ENCODE assay signal across 18 cellular contexts in genomic region chr10:130998642-130999041, GRCh38.
DNase-seq lines count a peak whose midpoint lies in the region; ATAC-seq and TF ChIP-seq lines count a peak whose summit lies in the region.
"Had no signal": no experiment of that assay in that cellular context is flagged by ENCODE, and none has a peak within 500 bp of the region (broad histone marks: within the 10 kb centered on the region; RNA-seq: fewer than 3 reads in every experiment).

No MANE protein-coding gene starts in this region.

- H3K4me3 ChIP-seq in BLaER1 (0 out of 2 replicates have a peak overlapping the region, but pooled peaks have one; percentile 11), esophagus muscularis mucosa (no peak overlapping the region), PC-3 (ENCODE audit: low read length) (no peak overlapping the region)
- H3K4me3 ChIP-seq: GM12878, GM23248 had no signal

- H3K9me3 ChIP-seq in BLaER1 (peaks cover 7% of the 10 kb centered on the region), H9 (ENCODE audit: control insufficient read depth, low read depth, low read length) (no peaks in the 10 kb centered on the region), esophagus muscularis mucosa (peaks cover 0 to 4% (median 0%) of the 10 kb centered on the region in 4 donors), PC-3 (ENCODE audit: low read length) (no peaks in the 10 kb centered on the region)
- H3K9me3 ChIP-seq: BE2C had no signal

- no peak for TF ChIP-seq EP300 in esophagus muscularis mucosa (IDR thresholded peaks at IDR 0.05)

- H3F3A ChIP-seq in PC-3 (ENCODE audit: low read length, unreplicated experiment): no peaks in the 10 kb centered on the region

- H3K27me3 ChIP-seq in BLaER1 (peaks cover 24% of the 10 kb centered on the region), H9 (ENCODE audit: insufficient read depth, low read length) (no peaks in the 10 kb centered on the region), esophagus muscularis mucosa (peaks cover 0 to 32% (median 0%) of the 10 kb centered on the region in 4 donors), PC-3 (ENCODE audit: low read length) (no peaks in the 10 kb centered on the region)
- H3K27me3 ChIP-seq: BE2C had no signal

- WGBS in H9 (ENCODE audit: extremely low coverage, insufficient read length, low lambda C conversion rate): no CpG with 5 or more reads among the region's 10 CpGs
- 98% methylated on average over 5 of the region's 10 CpGs for WGBS in esophagus muscularis mucosa

- no peak overlapping the region for H4K8ac ChIP-seq in H9 (replicated peaks; ENCODE audit: insufficient read length, low read depth, low read length)

- H3K36me3 ChIP-seq in BLaER1 (no peaks in the 10 kb centered on the region), esophagus muscularis mucosa (no peaks in the 10 kb centered on the region), PC-3 (ENCODE audit: low read depth, low read length) (no peaks in the 10 kb centered on the region)
- H3K36me3 ChIP-seq: BE2C had no signal

- no peaks in the 10 kb centered on the region for H3K23me2 ChIP-seq in H9 (ENCODE audit: insufficient read length, low read depth, low read length, poor library complexity, severe bottlenecking)

- H3K79me1 ChIP-seq in H9 (ENCODE audit: insufficient read depth, low read depth, low read length, poor library complexity, severe bottlenecking): no peaks in the 10 kb centered on the region

- H3K79me2 ChIP-seq in H9 (ENCODE audit: insufficient read depth, low read length) (no peaks in the 10 kb centered on the region), PC-3 (ENCODE audit: low read length) (no peaks in the 10 kb centered on the region)

- peaks cover 49 to 60% of the 10 kb centered on the region in 2 experiments for H3K4me1 Mint-ChIP-seq in H9
- H3K4me1 Mint-ChIP-seq: CD14-positive monocyte; CD4-positive, alpha-beta memory T cell had no signal

- H4K20me1 ChIP-seq in BLaER1 (peaks cover 14% of the 10 kb centered on the region), H9 (ENCODE audit: control insufficient read depth, insufficient read depth, insufficient read length) (no peaks in the 10 kb centered on the region), PC-3 (ENCODE audit: low read length) (no peaks in the 10 kb centered on the region)

- H2BK15ac ChIP-seq in H9 (ENCODE audit: low read depth, low read length): no peak overlapping the region

- peak overlapping the region in 1 of 3 experiments; percentile 76; a peak in 1 of 7 replicates for H3K27ac Mint-ChIP-seq in H9
- H3K27ac Mint-ChIP-seq: CD14-positive monocyte; CD4-positive, alpha-beta memory T cell; HFFc6 had no signal

- no peak for DNase-seq in H9
- DNase-seq in esophagus muscularis mucosa (ENCODE audit: extremely low spot score): peak; percentile 83
- DNase-seq in mesenteric fat pad (ENCODE audit: low spot score): peak; percentile 69
- no peak for DNase-seq in KG1 (lab: John Stamatoyannopoulos, UW)
- DNase-seq in dedifferentiated amniotic fluid mesenchymal stem cell (ENCODE audit: extremely low spot score): no peak
- DNase-seq in PC-3: no peak
- no peak for DNase-seq in 8988T
- DNase-seq: ACHN; BE2C; CD4-positive, alpha-beta memory T cell; DMS79 treated with DMSO at 0.1 percent for 48 hours; GM23248; HFFc6 had no signal

- H3K4me1 ChIP-seq in BLaER1: peaks cover 81% of the 10 kb centered on the region
- H3K4me1 ChIP-seq in H9 (ENCODE audit: insufficient read depth, low read length): peaks cover 19% of the 10 kb centered on the region
- no peaks in the 10 kb centered on the region for H3K4me1 ChIP-seq in esophagus muscularis mucosa
- H3K4me1 ChIP-seq in PC-3 (ENCODE audit: insufficient read depth, low read length): no peaks in the 10 kb centered on the region
- H3K4me1 ChIP-seq: BE2C had no signal

- TF ChIP-seq CTCF in H9 (conservative IDR thresholded peaks at IDR 0.05): no peak
- no peak for TF ChIP-seq CTCF in esophagus muscularis mucosa (IDR thresholded peaks at IDR 0.05)
- TF ChIP-seq CTCF in PC-3 (conservative IDR thresholded peaks at IDR 0.05; ENCODE audit: low read depth, low read length): no peak

- H2BK120ac ChIP-seq in H9 (ENCODE audit: low read depth, low read length, poor library complexity, severe bottlenecking): no peak overlapping the region

- H3K36me3 Mint-ChIP-seq in H9 (ENCODE audit: insufficient read depth in 1 of 3, low read depth in 3 of 3): peaks cover 4 to 20% (median 13%) of the 10 kb centered on the region in 3 experiments; a peak in 5 of 7 replicates
- H3K36me3 Mint-ChIP-seq: CD14-positive monocyte; CD4-positive, alpha-beta memory T cell had no signal

- H3K9me2 ChIP-seq in PC-3 (replicated peaks; ENCODE audit: low read length): no peaks in the 10 kb centered on the region

- peaks cover 5% of the 10 kb centered on the region for H3K27me3 Mint-ChIP-seq in H9 (ENCODE audit: low read depth)

- peaks cover 12 to 30% of the 10 kb centered on the region in 2 experiments for H3K9me3 Mint-ChIP-seq in H9

- CTCF ChIA-PET in PC-3 (lab: Charles Lee): no interaction called here

- no peak overlapping the region for H2BK5ac ChIP-seq in H9 (ENCODE audit: insufficient read length, low read length)

- no peak overlapping the region for H4K91ac ChIP-seq in H9 (ENCODE audit: insufficient read length, low read depth, low read length)

- intact Hi-C loops in esophagus muscularis mucosa (cut with DNase I): no loop called here
- intact Hi-C loops in PC-3 (cut with micrococcal nuclease): no loop called here

- no peak overlapping the region for H3K18ac ChIP-seq in H9 (ENCODE audit: insufficient read length, low read depth, low read length)

- H3K27ac ChIP-seq in BLaER1 (no peak overlapping the region), H9 (ENCODE audit: insufficient read length, low read depth, low read length) (no peak overlapping the region), esophagus muscularis mucosa (replicated peaks in 1 of 4) (no peak overlapping the region), PC-3 (ENCODE audit: low read length) (no peak overlapping the region)
- H3K27ac ChIP-seq: GM23248, HL-60 had no signal

- H4K5ac ChIP-seq in H9 (ENCODE audit: insufficient read length, low read depth, low read length): no peak overlapping the region

- no TSS peak for BruUV-seq in PC-3 (replicated peaks; lab: Mats Ljungman, UMichigan)

- H2AK5ac ChIP-seq in H9 (ENCODE audit: insufficient read length, low read length): no peak overlapping the region

- no peak for TF ChIP-seq POLR2A in esophagus muscularis mucosa (IDR thresholded peaks at IDR 0.05; ENCODE audit: low read depth)

- no peak overlapping the region for H3K56ac ChIP-seq in H9 (ENCODE audit: insufficient read length, low read depth, low read length)

- H2AFZ ChIP-seq in H9 (ENCODE audit: low read length) (no peak overlapping the region), PC-3 (ENCODE audit: low read length) (no peak overlapping the region)
- H2AFZ ChIP-seq: GM23248 had no signal

- H3K9ac ChIP-seq in BLaER1 (no peak overlapping the region), H9 (ENCODE audit: extremely low read depth, insufficient read length, low read length) (no peak overlapping the region), PC-3 (ENCODE audit: low read length) (no peak overlapping the region)
- H3K9ac ChIP-seq: GM23248 had no signal

- no peak overlapping the region for H2BK12ac ChIP-seq in H9 (ENCODE audit: insufficient read length, low read depth, low read length)

- no peak overlapping the region for H3T11ph ChIP-seq in H9 (ENCODE audit: low read length)

- no peak overlapping the region for H3K4ac ChIP-seq in H9 (ENCODE audit: low read depth, low read length)

- H3K4me2 ChIP-seq in BLaER1 (peak overlapping the region; percentile 88), H9 (ENCODE audit: insufficient read depth, insufficient read length, low read length) (no peak overlapping the region), PC-3 (ENCODE audit: low read length) (no peak overlapping the region)

- POLR2A ChIA-PET in PC-3 (lab: Charles Lee; ENCODE audit: unreplicated experiment): no interaction called here

- no peak for ATAC-seq in PC-3
- ATAC-seq: GM12878, HCT116 had no signal

- no peak overlapping the region; a peak in 1 of 5 replicates for H3K4me3 Mint-ChIP-seq in H9
- H3K4me3 Mint-ChIP-seq: CD14-positive monocyte; CD4-positive, alpha-beta memory T cell; HFFc6 had no signal

- H3K23ac ChIP-seq in H9 (ENCODE audit: insufficient read length, low read depth, low read length): no peak overlapping the region

- no peak overlapping the region for H2BK20ac ChIP-seq in H9 (ENCODE audit: low read depth, low read length, poor library complexity, severe bottlenecking)

- 0 out of 2 replicates have a peak overlapping the region, but pooled peaks have one; percentile 31 for H3K14ac ChIP-seq in H9 (ENCODE audit: insufficient read depth, low read length)

Comparison
In these comparisons a context has a peak if more than half of its experiments do, and no peak if none do; other contexts are left out.
1. DNase-seq: peak in esophagus muscularis mucosa (single experiment) and mesenteric fat pad (single experiment); none in H9 (single experiment), KG1 (single experiment), dedifferentiated amniotic fluid mesenchymal stem cell (single experiment), PC-3 (single experiment) and 8988T (single experiment).